In genomic region chr1:8740034-8740449, GRCh38 we compare ENCODE assay signal across 11 cellular contexts.
A peak's percentile ranks its signal among the peaks of the same experiment; 100 is the strongest.
DNase-seq lines count a peak whose midpoint lies in the region; ATAC-seq and TF ChIP-seq lines count a peak whose summit lies in the region.
"Had no signal": no experiment of that assay in that cellular context is flagged by ENCODE, and none has a peak within 500 bp of the region (broad histone marks: within the 10 kb centered on the region; RNA-seq: fewer than 3 reads in every experiment).

No MANE protein-coding gene starts in this region.

- TF ChIP-seq POLR2A in Peyer's patch (IDR thresholded peaks at IDR 0.05): no peak

- in situ Hi-C loops in astrocyte of the spinal cord (cut with HindIII; ENCODE audit: low sequenced_read_pairs): no loop called here

- H3K36me3 ChIP-seq in Peyer's patch: no peaks in the 10 kb centered on the region
- H3K36me3 ChIP-seq: sigmoid colon had no signal

- H3K27me3 ChIP-seq in AG04450 (ENCODE audit: control insufficient read depth, insufficient read depth, low read length): no peaks in the 10 kb centered on the region
- H3K27me3 ChIP-seq in Peyer's patch: no peaks in the 10 kb centered on the region
- H3K27me3 ChIP-seq: sigmoid colon had no signal

- H3K9me3 ChIP-seq in AG04450 (ENCODE audit: control insufficient read depth, insufficient read depth, low read length): peaks cover 4% of the 10 kb centered on the region; the same call in 1 of the 2 replicates
- peaks cover 0 to 3% (median 0%) of the 10 kb centered on the region in 4 donors for H3K9me3 ChIP-seq in Peyer's patch
- H3K9me3 ChIP-seq: sigmoid colon had no signal

- peak overlapping the region; percentile 68 for H3K27ac ChIP-seq in AG04450 (ENCODE audit: low read depth, low read length)
- H3K27ac ChIP-seq in Peyer's patch: no peak overlapping the region
- H3K27ac ChIP-seq: sigmoid colon had no signal

- no peak overlapping the region for H3K4me3 ChIP-seq in AG04450 (ENCODE audit: low read depth, low read length)
- no peak overlapping the region for H3K4me3 ChIP-seq in astrocyte of the spinal cord (ENCODE audit: low read depth, low read length)
- no peak overlapping the region for H3K4me3 ChIP-seq in Peyer's patch
- H3K4me3 ChIP-seq: sigmoid colon had no signal

- H3K4me1 ChIP-seq in Peyer's patch: peaks cover 0 to 5% (median 0%) of the 10 kb centered on the region in 4 donors

- TF ChIP-seq CTCF in AG04450 (IDR thresholded peaks at IDR 0.05; ENCODE audit: low read depth, low read length): no peak
- TF ChIP-seq CTCF in astrocyte of the spinal cord (IDR thresholded peaks at IDR 0.05; ENCODE audit: low read depth, low read length): no peak
- no peak for TF ChIP-seq CTCF in Peyer's patch (IDR thresholded peaks at IDR 0.05)

- ATAC-seq in HG03045 (IDR thresholded peaks at IDR 0.05; ENCODE audit: unreplicated experiment) (no peak), HG02938 (IDR thresholded peaks at IDR 0.05; ENCODE audit: unreplicated experiment) (no peak)

- POLR2A ChIA-PET in AG04450 (lab: Yijun Ruan, JAX): interaction anchor here (0.5 to 1.8 kb wide), 11 partner anchors 9 to 328 kb away, joined by 3 to 25 read pairs (median 3); partner anchors contain the start of gene RERE

- CTCF ChIA-PET in AG04450 (lab: Charles Lee): interaction anchor here (0.6 to 3.7 kb wide), 6 partner anchors 10 to 225 kb away, joined by 3 to 20 read pairs (median 4); no protein-coding TSS in a partner anchor

- DNase-seq in AG04450 (ENCODE audit: low read depth, low spot score) (peak; percentile 86), HPDE6-E6E7 (ENCODE audit: extremely low spot score) (peak; percentile 16), astrocyte of the spinal cord (ENCODE audit: low read depth, low spot score) (peak; percentile 86), glomerular endothelial cell (ENCODE audit: extremely low read depth, low read depth, low spot score) (peak; percentile 23), Peyer's patch (no peak), NCI-H2029 (lab: John Stamatoyannopoulos, UW) (no peak)
- DNase-seq: naive B cell, NCI-H1930, sigmoid colon had no signal

Comparison
In these comparisons a context has a peak if more than half of its experiments do, and no peak if none do; other contexts are left out.
1. DNase-seq: peak in AG04450 (single experiment), HPDE6-E6E7 (single experiment), astrocyte of the spinal cord (single experiment) and glomerular endothelial cell (single experiment); none in Peyer's patch (0 of 3) and NCI-H2029 (single experiment).